8 cellular contexts compared by ENCODE assay signal in genomic region chr14:57390806-57391562, GRCh38. TPM values are rescaled to one million over a fixed set of nuclear protein-coding genes. Genes with fewer than 3 reads are reported as not detected.
DNase-seq lines count a peak whose midpoint lies in the region; ATAC-seq, FAIRE-seq and TF ChIP-seq lines count a peak whose summit lies in the region.

No MANE protein-coding gene starts in this region.

- ATAC-seq in HG03432 (IDR thresholded peaks at IDR 0.05; ENCODE audit: unreplicated experiment), result peak; percentile 50

- no peaks in the 10 kb centered on the region for H3K9me3 Mint-ChIP-seq in astrocyte (ENCODE audit: unreplicated experiment)

- peak overlapping the region; percentile 83 for H2AFZ ChIP-seq in astrocyte (ENCODE audit: low read depth, low read length)

- peak; percentile 46 for DNase-seq in CD1c-positive myeloid dendritic cell (ENCODE audit: extremely low spot score)
- peak; percentile 8 for DNase-seq in GM19239 (ENCODE audit: insufficient read length, low spot score)
- DNase-seq in SK-N-MC (ENCODE audit: low read depth, low spot score), result no peak
- peak; percentile 26 for DNase-seq in astrocyte (ENCODE audit: low read depth)
- no peak for DNase-seq in iPS DF 6.9 (ENCODE audit: low read depth, low spot score)
- DNase-seq in sigmoid colon, result peak; percentile 67
- DNase-seq in cerebellar nuclear complex (lab: John Stamatoyannopoulos, UW), result no peak

- FAIRE-seq in GM19239 (lab: Jason Lieb, UNC) (no peak), astrocyte (lab: Jason Lieb, UNC) (no peak)

- H3K4me2 ChIP-seq in astrocyte (ENCODE audit: low read length), result peak overlapping the region; percentile 97

- peak overlapping the region; percentile 77 for H3K9ac ChIP-seq in SK-N-MC (ENCODE audit: insufficient read length)
- peak overlapping the region; percentile 85 for H3K9ac ChIP-seq in astrocyte (ENCODE audit: low read length)

- peaks cover 2% of the 10 kb centered on the region for H3K36me3 Mint-ChIP-seq in astrocyte (ENCODE audit: low read depth, unreplicated experiment)

- H3K4me1 Mint-ChIP-seq in astrocyte (ENCODE audit: low read depth, unreplicated experiment), result peaks cover 16% of the 10 kb centered on the region

- no peak overlapping the region for H3K27ac ChIP-seq in SK-N-MC
- peak overlapping the region; percentile 63 for H3K27ac ChIP-seq in astrocyte (ENCODE audit: low read depth, low read length)
- no peak overlapping the region for H3K27ac ChIP-seq in iPS DF 6.9 (ENCODE audit: low read length)
- peak overlapping the region; percentile 87 to 94 (median 88) for H3K27ac ChIP-seq in sigmoid colon

- WGBS in iPS DF 6.9 (ENCODE audit: insufficient coverage, insufficient read length), result no CpG with 5 or more reads among the region's 75 CpGs
- 0 to 1% methylated on average over 75 of the region's 75 CpGs for WGBS in sigmoid colon, 2 donors

- no peak for TF ChIP-seq POLR2A in sigmoid colon (IDR thresholded peaks at IDR 0.05)

- no peak for TF ChIP-seq CTCF in astrocyte (IDR thresholded peaks at IDR 0.05; ENCODE audit: insufficient read depth, low read depth, low read length)
- TF ChIP-seq CTCF in sigmoid colon (IDR thresholded peaks at IDR 0.05), result no peak

- H3K4me1 ChIP-seq in astrocyte (ENCODE audit: insufficient read depth, low read length) (peaks cover 22% of the 10 kb centered on the region), iPS DF 6.9 (ENCODE audit: control insufficient read depth, insufficient read depth, low read length) (peaks cover 4% of the 10 kb centered on the region; the same call in 1 of the 2 replicates), sigmoid colon (peaks cover 0 to 46% (median 28%) of the 10 kb centered on the region in 4 donors)

- peak overlapping the region; percentile 53 for H3K27ac Mint-ChIP-seq in astrocyte (ENCODE audit: unreplicated experiment)

- peaks cover under 1% of the 10 kb centered on the region for H3K27me3 Mint-ChIP-seq in astrocyte (ENCODE audit: low read depth, unreplicated experiment)

- H3K9me3 ChIP-seq in SK-N-MC (ENCODE audit: low read depth, low read length) (no peaks in the 10 kb centered on the region), astrocyte (ENCODE audit: insufficient read depth, low read depth, low read length) (no peaks in the 10 kb centered on the region), iPS DF 6.9 (ENCODE audit: control insufficient read depth, insufficient read depth, low read length) (no peaks in the 10 kb centered on the region), sigmoid colon (no peaks in the 10 kb centered on the region)

- H4K20me1 ChIP-seq in astrocyte (ENCODE audit: insufficient read depth, low read length), result peaks cover 34% of the 10 kb centered on the region

- H3K4me3 ChIP-seq in SK-N-MC (peak overlapping the region; percentile 91), astrocyte (ENCODE audit: insufficient read depth, low read depth, low read length) (peak overlapping the region; percentile 80), iPS DF 6.9 (ENCODE audit: low read length) (peak overlapping the region; percentile 63), sigmoid colon (peak overlapping the region; percentile 67 to 95 (median 90))

- intact Hi-C loops in sigmoid colon (cut with DNase I), result loop anchor here (2.0 kb wide), 1 partner anchor 122 kb away; the partner anchor contains the start of genes AP5M1 and EXOC5

- H3K27me3 ChIP-seq in astrocyte (ENCODE audit: insufficient read depth, low read length), result no peaks in the 10 kb centered on the region
- no peaks in the 10 kb centered on the region for H3K27me3 ChIP-seq in iPS DF 6.9 (ENCODE audit: control insufficient read depth, insufficient read depth, low read length)
- no peaks in the 10 kb centered on the region for H3K27me3 ChIP-seq in sigmoid colon

- TF ChIP-seq EP300 in sigmoid colon (IDR thresholded peaks at IDR 0.05), result peak in 1 of 4 donors; percentile 2

- H3K79me2 ChIP-seq in astrocyte (ENCODE audit: insufficient read depth, low read length), result peaks cover 49% of the 10 kb centered on the region

- H3K4me3 Mint-ChIP-seq in astrocyte (ENCODE audit: unreplicated experiment), result peak overlapping the region; percentile 92

- H3K36me3 ChIP-seq in SK-N-MC (ENCODE audit: insufficient read depth, low read length), result peaks cover 32% of the 10 kb centered on the region; the same call in 1 of the 2 replicates
- no peaks in the 10 kb centered on the region for H3K36me3 ChIP-seq in astrocyte (ENCODE audit: insufficient read depth, low read length)
- H3K36me3 ChIP-seq in iPS DF 6.9 (ENCODE audit: control insufficient read depth, insufficient read depth, low read length), result no peaks in the 10 kb centered on the region
- H3K36me3 ChIP-seq in sigmoid colon, result no peaks in the 10 kb centered on the region

RNA-seq across cellular contexts. Expression of gene NAA30, which starts 0.6 kb away (rescaled TPM):
- total RNA-seq in astrocyte (20.1 and 27.3 TPM in 2 replicates), sigmoid colon (10 to 100 TPM; 19.6 to 21.7 (median 21.0) TPM)
- polyA plus RNA-seq in sigmoid colon, result 1 to 10 TPM; 4.8 to 8.6 (median 6.1) TPM

Comparison
In these comparisons a context has a peak if more than half of its experiments do, and no peak if none do; other contexts are left out.
1. DNase-seq: peak in CD1c-positive myeloid dendritic cell (single experiment), GM19239 (single experiment), astrocyte (single experiment) and sigmoid colon (single experiment); none in SK-N-MC (single experiment), iPS DF 6.9 (single experiment) and cerebellar nuclear complex (0 of 2).
2. H3K27ac ChIP-seq: peak in astrocyte (single experiment) and sigmoid colon (4 of 4); none in SK-N-MC (single experiment) and iPS DF 6.9 (single experiment).
3. Peak in every context shown above with its lines, with median percentiles within 50 percentile points of each other: H3K4me3 ChIP-seq.